ENCODE assay signal across 10 cellular contexts in genomic region chr7:37285701-37286475, GRCh38.
DNase-seq lines count a peak whose midpoint lies in the region; ATAC-seq and TF ChIP-seq lines count a peak whose summit lies in the region.
"Had no signal": no experiment of that assay in that cellular context is flagged by ENCODE, and none has a peak within 500 bp of the region (broad histone marks: within the 10 kb centered on the region; RNA-seq: fewer than 3 reads in every experiment).

No MANE protein-coding gene starts in this region.

- TF ChIP-seq CTCF in parathyroid adenoma (IDR thresholded peaks at IDR 0.05): no peak
- TF ChIP-seq CTCF in RWPE1 (conservative IDR thresholded peaks at IDR 0.05; ENCODE audit: low read depth): no peak

- peaks cover 6% of the 10 kb centered on the region for H3K4me1 ChIP-seq in parathyroid adenoma

- no peaks in the 10 kb centered on the region for H3K9me3 ChIP-seq in parathyroid adenoma (ENCODE audit: control insufficient read depth, low read length)

- POLR2A ChIA-PET in RWPE1 (lab: Yijun Ruan, JAX; ENCODE audit: low non-redundant PET): no interaction called here

- CTCF ChIA-PET in RWPE1 (lab: Yijun Ruan, JAX): no interaction called here

- peak; percentile 40 for DNase-seq in NCI-H345 (lab: John Stamatoyannopoulos, UW)
- no peak for DNase-seq in NCI-H345 treated with DMSO at 0.1 percent for 48 hours (lab: John Stamatoyannopoulos, UW; ENCODE audit: unreplicated experiment)
- DNase-seq in NCI-H187 treated with DMSO at 0.1 percent for 48 hours (lab: John Stamatoyannopoulos, UW): peak; percentile 51
- DNase-seq in RWPE1 (ENCODE audit: low spot score): no peak
- DNase-seq: activated T-cell treated with anti-CD3 and anti-CD28 coated beads, Interleukin-2, amount 50 U/mL, for 48 hours; GM23248 had no signal

- ATAC-seq in HG03442 (IDR thresholded peaks at IDR 0.05; ENCODE audit: unreplicated experiment): no peak
- no peak for ATAC-seq in GM21786 (IDR thresholded peaks at IDR 0.05; ENCODE audit: unreplicated experiment)

- H2AFZ ChIP-seq in parathyroid adenoma: peak overlapping the region; percentile 10
- H2AFZ ChIP-seq: GM23248 had no signal

- no peak overlapping the region for H3K4me3 ChIP-seq in parathyroid adenoma (ENCODE audit: low read depth, low read length)
- H3K4me3 ChIP-seq: GM23248 had no signal

- H3K4me2 ChIP-seq in parathyroid adenoma (ENCODE audit: low read length): no peak overlapping the region

- no peaks in the 10 kb centered on the region for H3K79me2 ChIP-seq in parathyroid adenoma

- H3K27ac ChIP-seq in cingulate gyrus (ENCODE audit: low read depth, low read length) (peak overlapping the region; percentile 98), parathyroid adenoma (no peak overlapping the region), RWPE1 (no peak overlapping the region)
- H3K27ac ChIP-seq: GM23248 had no signal

- H3K9ac ChIP-seq in parathyroid adenoma: no peak overlapping the region
- H3K9ac ChIP-seq: GM23248 had no signal

- no peaks in the 10 kb centered on the region for H3K36me3 ChIP-seq in parathyroid adenoma (ENCODE audit: control insufficient read depth, insufficient read depth, low read length)

- no peaks in the 10 kb centered on the region for H3K27me3 ChIP-seq in parathyroid adenoma (ENCODE audit: control insufficient read depth, insufficient read depth, low read length)

Comparison
In these comparisons a context has a peak if more than half of its experiments do, and no peak if none do; other contexts are left out.
1. DNase-seq: peak in NCI-H345 (single experiment) and NCI-H187 treated with DMSO at 0.1 percent for 48 hours (single experiment); none in NCI-H345 treated with DMSO at 0.1 percent for 48 hours (single experiment) and RWPE1 (single experiment).